Comparison of ENCODE assay signal across 22 cellular contexts in genomic region chr2:107107351-107107750, GRCh38.
DNase-seq lines count a peak whose midpoint lies in the region; ATAC-seq and TF ChIP-seq lines count a peak whose summit lies in the region.
"Had no signal": no experiment of that assay in that cellular context is flagged by ENCODE, and none has a peak within 500 bp of the region (broad histone marks: within the 10 kb centered on the region; RNA-seq: fewer than 3 reads in every experiment).

No MANE protein-coding gene starts in this region.

- peaks cover 5% of the 10 kb centered on the region for H3K9me3 Mint-ChIP-seq in neural progenitor cell
- H3K9me3 Mint-ChIP-seq: GM23338 had no signal

- H3K36me3 ChIP-seq in adipocyte (ENCODE audit: control insufficient read depth, insufficient read depth, low read length, severe bottlenecking) (no peaks in the 10 kb centered on the region), neural progenitor cell (no peaks in the 10 kb centered on the region)
- H3K36me3 ChIP-seq: BE2C; BLaER1 treated with 17β-estradiol and CSF1 and Interleukin-3, amounts not matched to agents 10 nM and 100 nM had no signal

- no peak overlapping the region for H3K27ac Mint-ChIP-seq in neural progenitor cell
- H3K27ac Mint-ChIP-seq: CD14-positive monocyte; CD4-positive, alpha-beta T cell; CD8-positive, alpha-beta memory T cell; GM23338; H9 had no signal

- H3K4me1 Mint-ChIP-seq in neural progenitor cell = no peaks in the 10 kb centered on the region
- H3K4me1 Mint-ChIP-seq: CD14-positive monocyte; CD8-positive, alpha-beta memory T cell; GM23338; H9 had no signal

- ATAC-seq in HG02759 (IDR thresholded peaks at IDR 0.05; ENCODE audit: unreplicated experiment) = no peak
- ATAC-seq: GM12878, GM23338, HCT116 had no signal

- H3K4me1 ChIP-seq in adipocyte (ENCODE audit: control insufficient read depth, insufficient read depth, low read length) (no peaks in the 10 kb centered on the region), neural progenitor cell (peaks cover 5% of the 10 kb centered on the region)
- H3K4me1 ChIP-seq: BE2C; BLaER1 treated with 17β-estradiol and CSF1 and Interleukin-3, amounts not matched to agents 10 nM and 100 nM had no signal

- H3K9me3 ChIP-seq in adipocyte (ENCODE audit: control insufficient read depth, low read length) (no peaks in the 10 kb centered on the region), neural progenitor cell (ENCODE audit: low read depth) (no peaks in the 10 kb centered on the region)
- H3K9me3 ChIP-seq: BE2C had no signal

- H4K20me1 ChIP-seq in neural progenitor cell (ENCODE audit: low read depth) = no peaks in the 10 kb centered on the region
- H4K20me1 ChIP-seq: BLaER1 treated with 17β-estradiol and CSF1 and Interleukin-3, amounts not matched to agents 10 nM and 100 nM had no signal

- H3K36me3 Mint-ChIP-seq in neural progenitor cell = peaks cover 2% of the 10 kb centered on the region
- H3K36me3 Mint-ChIP-seq: CD14-positive monocyte had no signal

- DNase-seq in adipocyte (ENCODE audit: low read depth) = peak; percentile 26
- peak; percentile 11 for DNase-seq in amniotic epithelial cell (ENCODE audit: low read depth)
- DNase-seq in iris pigment epithelial cell (ENCODE audit: low read depth) = peak; percentile 4
- no peak for DNase-seq in neural progenitor cell (ENCODE audit: low spot score)
- DNase-seq in AG08396 (ENCODE audit: low spot score) = no peak
- no peak for DNase-seq in GM13976 (ENCODE audit: low spot score)
- no peak for DNase-seq in T-helper 9 cell
- DNase-seq: AML-193; BE2C; CD4-positive, alpha-beta T cell; CD8-positive, alpha-beta memory T cell; DMS 273 treated with DMSO at 0.1 percent for 48 hours; DMS79; EL; GDM1; H9 had no signal

- H3K27me3 ChIP-seq in adipocyte (replicated peaks; ENCODE audit: control insufficient read depth, insufficient read depth, low read length) = no peaks in the 10 kb centered on the region
- no peaks in the 10 kb centered on the region for H3K27me3 ChIP-seq in neural progenitor cell
- H3K27me3 ChIP-seq: BE2C; BLaER1 treated with 17β-estradiol and CSF1 and Interleukin-3, amounts not matched to agents 10 nM and 100 nM had no signal

- TF ChIP-seq CTCF in neural progenitor cell (IDR thresholded peaks at IDR 0.05) = no peak
- TF ChIP-seq CTCF in GM13976 (IDR thresholded peaks at IDR 0.05; ENCODE audit: borderline replicate concordance, control extremely low read depth, extremely low read depth, insufficient read depth, missing control alignments) = no peak

- no peak overlapping the region for H3K4me3 Mint-ChIP-seq in neural progenitor cell
- H3K4me3 Mint-ChIP-seq: CD14-positive monocyte; CD4-positive, alpha-beta T cell; CD8-positive, alpha-beta memory T cell; GM23338; H9 had no signal

- in situ Hi-C loops in GM13976 (cut with MboI; ENCODE audit: low sequenced_read_pairs, unreplicated experiment) = no loop called here

- H3F3A ChIP-seq in neural progenitor cell (ENCODE audit: low read depth) = no peaks in the 10 kb centered on the region

- H2AFZ ChIP-seq in neural progenitor cell (replicated peaks) = peak overlapping the region; percentile 53
- H2AFZ ChIP-seq: GM23338 had no signal

- H3K79me2 ChIP-seq in neural progenitor cell (ENCODE audit: low read depth) = no peaks in the 10 kb centered on the region

- no peak overlapping the region for H3K27ac ChIP-seq in neural progenitor cell
- H3K27ac ChIP-seq: BLaER1 treated with 17β-estradiol and CSF1 and Interleukin-3, amounts not matched to agents 10 nM and 100 nM had no signal

- H3K4me3 ChIP-seq in adipocyte (ENCODE audit: low read length) (no peak overlapping the region), neural progenitor cell (no peak overlapping the region)
- H3K4me3 ChIP-seq: BLaER1 treated with 17β-estradiol and CSF1 and Interleukin-3, amounts not matched to agents 10 nM and 100 nM; GM12878; GM23338 had no signal

- H3K9ac ChIP-seq in adipocyte (ENCODE audit: low read length) (no peak overlapping the region), neural progenitor cell (no peak overlapping the region)
- H3K9ac ChIP-seq: BLaER1 treated with 17β-estradiol and CSF1 and Interleukin-3, amounts not matched to agents 10 nM and 100 nM had no signal

- H3K4me2 ChIP-seq in neural progenitor cell = no peak overlapping the region
- H3K4me2 ChIP-seq: BLaER1 treated with 17β-estradiol and CSF1 and Interleukin-3, amounts not matched to agents 10 nM and 100 nM; GM23338 had no signal

- H3K27me3 Mint-ChIP-seq in neural progenitor cell (ENCODE audit: insufficient read depth, low read depth) = no peaks in the 10 kb centered on the region
- H3K27me3 Mint-ChIP-seq: CD4-positive, alpha-beta T cell; CD8-positive, alpha-beta memory T cell had no signal

Comparison
In these comparisons a context has a peak if more than half of its experiments do, and no peak if none do; other contexts are left out.
1. DNase-seq: peak in adipocyte (single experiment), amniotic epithelial cell (single experiment) and iris pigment epithelial cell (single experiment); none in neural progenitor cell (single experiment), AG08396 (single experiment), GM13976 (single experiment) and T-helper 9 cell (single experiment).